In the genomic region with DNA sequence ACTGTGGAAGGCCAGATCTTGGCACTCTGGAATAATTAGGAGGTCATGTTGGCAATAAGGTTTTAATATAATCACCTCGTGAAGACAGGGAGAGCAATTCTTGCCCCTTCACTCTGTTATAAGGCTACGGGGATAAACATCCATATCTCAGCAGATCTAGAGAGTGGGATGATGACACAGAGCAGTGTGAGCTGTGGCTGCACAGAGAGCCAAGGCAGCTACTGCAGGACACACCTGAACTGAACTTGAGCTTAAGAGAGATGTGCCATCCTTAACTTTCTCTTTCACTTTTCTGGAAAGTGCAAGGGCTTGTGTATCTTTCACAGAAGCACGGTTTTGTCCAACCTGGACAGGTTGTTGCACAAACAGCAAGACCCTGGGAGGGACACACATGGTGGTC, we compare ENCODE assay signal across 18 cellular contexts.
A peak's percentile ranks its signal among the peaks of the same experiment; 100 is the strongest.
DNase-seq lines count a peak whose midpoint lies in the region; ATAC-seq, FAIRE-seq and TF ChIP-seq lines count a peak whose summit lies in the region.
"Had no signal": no experiment of that assay in that cellular context is flagged by ENCODE, and none has a peak within 500 bp of the region (broad histone marks: within the 10 kb centered on the region; RNA-seq: fewer than 3 reads in every experiment).

No MANE protein-coding gene starts in this region.

- in situ Hi-C loops in HepG2 (cut with HindIII; ENCODE audit: extremely low pct_ligation_motif_present, low pct_unique_long_range_greater_than_20kb) = no loop called here
- in situ Hi-C loops in HAP-1 (cut with MboI; ENCODE audit: low sequenced_read_pairs) = no loop called here

- H3K9me2 ChIP-seq in PC-9 (ENCODE audit: insufficient read depth) = no peaks in the 10 kb centered on the region

- H3K79me1 ChIP-seq in trophoblast cell (ENCODE audit: low read length) = no peaks in the 10 kb centered on the region

- peak; percentile 51; the same call in 2 of the 3 replicates for ATAC-seq in HepG2
- no peak for ATAC-seq in right lobe of liver
- peak; percentile 50 for ATAC-seq in T-helper 17 cell
- peak; percentile 44 for ATAC-seq in naive thymus-derived CD4-positive, alpha-beta T cell
- ATAC-seq: GM12878, WTC11 had no signal

- POLR2A ChIA-PET in HepG2 (lab: Yijun Ruan, JAX) = no interaction called here
- POLR2A ChIA-PET in naive thymus-derived CD4-positive, alpha-beta T cell (lab: Charles Lee) = no interaction called here
- POLR2A ChIA-PET in PC-9 (lab: Charles Lee; ENCODE audit: unreplicated experiment) = no interaction called here

- TF ChIP-seq EP300 in HepG2 (IDR thresholded peaks at IDR 0.05; ENCODE audit: low read depth in 2 of 2, low read length in 2 of 2) (no peak), HepG2 (CRISPR knock-in tag; IDR thresholded peaks at IDR 0.05; ENCODE audit: borderline replicate concordance) (no peak)

- DNase-seq in HepG2 (ENCODE audit: low spot score) (no peak), right lobe of liver (no peak), M059J (ENCODE audit: low read depth) (peak; percentile 7), T-helper 17 cell (no peak), HAP-1 (ENCODE audit: low spot score in 2 of 2) (no peak), trophoblast cell (no peak), PC-9 (no peak)
- DNase-seq in naive thymus-derived CD4-positive, alpha-beta T cell = no peak
- DNase-seq: activated CD8-positive, alpha-beta memory T cell treated with anti-CD3 and anti-CD28 coated beads, Interleukin-2, amount 50 U/mL, for 4 hours; activated naive CD4-positive, alpha-beta T cell treated with anti-CD3 and anti-CD28 coated beads for 36 hours; COR-L47; DMS79 treated with DMSO at 0.1 percent for 48 hours; naive B cell; retina had no signal

- no peak overlapping the region for H2BK5ac ChIP-seq in trophoblast cell (ENCODE audit: low read depth, low read length, poor library complexity)

- H4K20me1 ChIP-seq in HepG2 (ENCODE audit: insufficient read depth, low read length) = no peaks in the 10 kb centered on the region
- H4K20me1 ChIP-seq in PC-9 (ENCODE audit: insufficient read depth) = no peaks in the 10 kb centered on the region

- no peaks in the 10 kb centered on the region for H3K36me3 ChIP-seq in HepG2 (replicated peaks in 1 of 2; ENCODE audit: control insufficient read depth in 1 of 2, insufficient read depth in 2 of 2, low read length in 2 of 2)
- no peaks in the 10 kb centered on the region for H3K36me3 ChIP-seq in right lobe of liver
- no peaks in the 10 kb centered on the region for H3K36me3 ChIP-seq in naive thymus-derived CD4-positive, alpha-beta T cell (ENCODE audit: control insufficient read depth in 2 of 3, insufficient read depth in 3 of 3, low read length in 3 of 3)
- H3K36me3 ChIP-seq in HAP-1 (replicated peaks) = no peaks in the 10 kb centered on the region
- H3K36me3 ChIP-seq in trophoblast cell (ENCODE audit: control insufficient read depth in 1 of 2, insufficient read depth in 2 of 2, low read length in 2 of 2) = no peaks in the 10 kb centered on the region
- H3K36me3 ChIP-seq in PC-9 (ENCODE audit: low read depth) = no peaks in the 10 kb centered on the region

- H3K4me2 ChIP-seq in HepG2 (ENCODE audit: low read depth, low read length) = peak overlapping the region; percentile 40; the same call in 1 of the 2 replicates
- H3K4me2 ChIP-seq in trophoblast cell (ENCODE audit: low read length) = no peak overlapping the region
- no peak overlapping the region for H3K4me2 ChIP-seq in PC-9

- no peak overlapping the region for H2AFZ ChIP-seq in HepG2 (ENCODE audit: low read length)
- H2AFZ ChIP-seq in trophoblast cell (ENCODE audit: insufficient read depth, low read length, poor library complexity) = no peak overlapping the region
- H2AFZ ChIP-seq in PC-9 = no peak overlapping the region

- no peak overlapping the region for H3K23ac ChIP-seq in trophoblast cell (ENCODE audit: low read length)

- FAIRE-seq in HepG2 (lab: Jason Lieb, UNC) = no peak
- FAIRE-seq: GM12878 had no signal

- no TSS peak for BruUV-seq in HepG2 (replicated peaks; lab: Mats Ljungman, UMichigan)
- no TSS peak for BruUV-seq in PC-9 (replicated peaks; lab: Mats Ljungman, UMichigan)

- H3K9ac ChIP-seq in HepG2 (ENCODE audit: insufficient read depth, low read depth, low read length) (no peak overlapping the region), trophoblast cell (ENCODE audit: low read length) (no peak overlapping the region)

- H3K9me3 ChIP-seq in HepG2 (ENCODE audit: low read length) (no peaks in the 10 kb centered on the region), right lobe of liver (no peaks in the 10 kb centered on the region), T-helper 17 cell (ENCODE audit: control insufficient read depth, low read length, poor library complexity, severe bottlenecking) (no peaks in the 10 kb centered on the region), HAP-1 (no peaks in the 10 kb centered on the region), trophoblast cell (ENCODE audit: insufficient read depth, low read depth, low read length) (no peaks in the 10 kb centered on the region), PC-9 (ENCODE audit: insufficient read depth, low read depth) (no peaks in the 10 kb centered on the region)
- no peaks in the 10 kb centered on the region for H3K9me3 ChIP-seq in naive thymus-derived CD4-positive, alpha-beta T cell (ENCODE audit: control insufficient read depth in 2 of 3, low read length in 3 of 3)

- H3K27me3 ChIP-seq in HepG2 (ENCODE audit: control insufficient read depth in 1 of 2, insufficient read depth in 2 of 2, low read length in 2 of 2) = peaks cover 0 to 6% of the 10 kb centered on the region in 2 experiments; a peak in 1 of 5 replicates
- H3K27me3 ChIP-seq in right lobe of liver = no peaks in the 10 kb centered on the region
- no peaks in the 10 kb centered on the region for H3K27me3 ChIP-seq in naive thymus-derived CD4-positive, alpha-beta T cell (ENCODE audit: control insufficient read depth in 2 of 2, insufficient read depth in 2 of 2, low read length in 2 of 2)
- no peaks in the 10 kb centered on the region for H3K27me3 ChIP-seq in HAP-1 (ENCODE audit: low read depth)
- H3K27me3 ChIP-seq in trophoblast cell (ENCODE audit: insufficient read depth, low read length) = no peaks in the 10 kb centered on the region
- no peaks in the 10 kb centered on the region for H3K27me3 ChIP-seq in PC-9 (ENCODE audit: insufficient read depth, low read depth)

- H3K14ac ChIP-seq in trophoblast cell (ENCODE audit: low read length) = no peak overlapping the region

- H3K4me3 Mint-ChIP-seq in T-helper 17 cell = peak overlapping the region; percentile 42
- peak overlapping the region in 4 of 10 donors; percentile 35 to 70 (median 46) for H3K4me3 Mint-ChIP-seq in naive thymus-derived CD4-positive, alpha-beta T cell
- H3K4me3 Mint-ChIP-seq: activated naive CD4-positive, alpha-beta T cell treated with anti-CD3 and anti-CD28 coated beads for 36 hours; central memory CD8-positive, alpha-beta T cell; naive B cell; type B pancreatic cell; WTC11 had no signal

- H3K4me1 ChIP-seq in HepG2 (ENCODE audit: insufficient read depth, low read length) = no peaks in the 10 kb centered on the region
- no peaks in the 10 kb centered on the region for H3K4me1 ChIP-seq in right lobe of liver
- H3K4me1 ChIP-seq in naive thymus-derived CD4-positive, alpha-beta T cell (ENCODE audit: control insufficient read depth in 2 of 2, insufficient read depth in 2 of 2, low read length in 2 of 2) = peaks cover 0 to 6% of the 10 kb centered on the region in 2 donors
- no peaks in the 10 kb centered on the region for H3K4me1 ChIP-seq in HAP-1
- H3K4me1 ChIP-seq in trophoblast cell (ENCODE audit: control insufficient read depth in 1 of 2, insufficient read depth in 2 of 2, low read length in 2 of 2) = no peaks in the 10 kb centered on the region
- no peaks in the 10 kb centered on the region for H3K4me1 ChIP-seq in PC-9 (replicated peaks; ENCODE audit: insufficient read depth)

- H3K4ac ChIP-seq in trophoblast cell (ENCODE audit: low read depth, low read length) = no peak overlapping the region

- no peaks in the 10 kb centered on the region for H3K36me3 Mint-ChIP-seq in T-helper 17 cell (ENCODE audit: low read depth)
- H3K36me3 Mint-ChIP-seq in naive thymus-derived CD4-positive, alpha-beta T cell = peaks cover 0 to 10% (median 0%) of the 10 kb centered on the region in 5 donors
- H3K36me3 Mint-ChIP-seq: naive B cell, type B pancreatic cell, WTC11 had no signal

- 30% methylated on average over 3 of the region's 3 CpGs for WGBS in HepG2 (ENCODE audit: low lambda C conversion rate)
- WGBS in right lobe of liver (ENCODE audit: insufficient coverage, low coverage, low lambda C conversion rate, missing lambda C conversion rate) = no CpG with 5 or more reads among the region's 3 CpGs
- WGBS in trophoblast cell (ENCODE audit: extremely low coverage, insufficient coverage, insufficient read length) = no CpG with 5 or more reads among the region's 3 CpGs

- no peak overlapping the region for H3K18ac ChIP-seq in trophoblast cell (ENCODE audit: low read length)

- H3F3A ChIP-seq in PC-9 (ENCODE audit: insufficient read depth, low read depth) = no peaks in the 10 kb centered on the region

- CTCF ChIA-PET in HepG2 (lab: Yijun Ruan, JAX; ENCODE audit: low intra/inter-chr PET ratio, low total read pairs) (no interaction called here), PC-9 (lab: Charles Lee) (no interaction called here)
- CTCF ChIA-PET in naive thymus-derived CD4-positive, alpha-beta T cell (lab: Charles Lee) = no interaction called here

- no peak overlapping the region for H4K12ac ChIP-seq in trophoblast cell (ENCODE audit: low read depth, low read length)

- intact Hi-C loops in HepG2 (cut with micrococcal nuclease; ENCODE audit: unreplicated experiment) (no loop called here), right lobe of liver (cut with DNase I) (no loop called here), PC-9 (cut with micrococcal nuclease; ENCODE audit: unreplicated experiment) (no loop called here)
- intact Hi-C loops in naive thymus-derived CD4-positive, alpha-beta T cell (cut with micrococcal nuclease) = no loop called here

- H4K8ac ChIP-seq in trophoblast cell (ENCODE audit: low read depth, low read length) = no peak overlapping the region

- H3K9me3 Mint-ChIP-seq in naive thymus-derived CD4-positive, alpha-beta T cell = no peaks in the 10 kb centered on the region
- H3K9me3 Mint-ChIP-seq: activated naive CD4-positive, alpha-beta T cell treated with anti-CD3 and anti-CD28 coated beads for 36 hours; central memory CD8-positive, alpha-beta T cell; naive B cell; type B pancreatic cell; WTC11 had no signal

- H2BK12ac ChIP-seq in trophoblast cell (ENCODE audit: low read length) = no peak overlapping the region

- H2AK5ac ChIP-seq in trophoblast cell (ENCODE audit: low read length) = no peak overlapping the region

- TF ChIP-seq POLR2A in HepG2 (IDR thresholded peaks at IDR 0.05; ENCODE audit: insufficient read depth in 1 of 2, low read depth in 2 of 2, low read length in 2 of 2) = no peak
- TF ChIP-seq POLR2A in right lobe of liver (IDR thresholded peaks at IDR 0.05) = no peak

- H3K27ac ChIP-seq in HepG2 (ENCODE audit: extremely low read length, insufficient read depth, low read length) = no peak overlapping the region
- H3K27ac ChIP-seq in right lobe of liver = no peak overlapping the region
- H3K27ac ChIP-seq in naive thymus-derived CD4-positive, alpha-beta T cell (ENCODE audit: low read depth, low read length) = no peak overlapping the region
- H3K27ac ChIP-seq in trophoblast cell (ENCODE audit: low read depth, low read length) = no peak overlapping the region
- H3K27ac ChIP-seq in PC-9 = no peak overlapping the region

- peaks cover 19% of the 10 kb centered on the region for H3K4me1 Mint-ChIP-seq in T-helper 17 cell
- H3K4me1 Mint-ChIP-seq in naive thymus-derived CD4-positive, alpha-beta T cell = peaks cover 22 to 40% (median 29%) of the 10 kb centered on the region in 7 donors
- H3K4me1 Mint-ChIP-seq: naive B cell, WTC11 had no signal

- no peak for TF ChIP-seq RAD21 in HepG2 (CRISPR knock-in tag; IDR thresholded peaks at IDR 0.05)

- H3K4me3 ChIP-seq in HepG2 (replicated peaks in 1 of 3; ENCODE audit: insufficient read depth in 1 of 3, low read depth in 2 of 3, low read length in 3 of 3) (no peak overlapping the region), right lobe of liver (no peak overlapping the region), HAP-1 (no peak overlapping the region), trophoblast cell (ENCODE audit: low read depth, low read length) (no peak overlapping the region), PC-9 (no peak overlapping the region)
- H3K4me3 ChIP-seq in naive thymus-derived CD4-positive, alpha-beta T cell (ENCODE audit: low read length) = no peak overlapping the region
- H3K4me3 ChIP-seq: GM12878 had no signal

- no peaks in the 10 kb centered on the region for H3K79me2 ChIP-seq in HepG2 (ENCODE audit: insufficient read depth, low read length)
- no peaks in the 10 kb centered on the region for H3K79me2 ChIP-seq in trophoblast cell (ENCODE audit: control insufficient read depth, insufficient read depth, low read length, poor library complexity)
- H3K79me2 ChIP-seq in PC-9 (ENCODE audit: low read depth) = no peaks in the 10 kb centered on the region

- TF ChIP-seq CTCF in HepG2 (CRISPR knock-in tag; IDR thresholded peaks at IDR 0.05) (no peak), right lobe of liver (IDR thresholded peaks at IDR 0.05) (no peak), PC-9 (conservative IDR thresholded peaks at IDR 0.05) (no peak)

- H3K27ac Mint-ChIP-seq in T-helper 17 cell = peak overlapping the region; percentile 73
- peak overlapping the region in 6 of 9 donors; percentile 14 to 72 (median 38) for H3K27ac Mint-ChIP-seq in naive thymus-derived CD4-positive, alpha-beta T cell
- H3K27ac Mint-ChIP-seq: activated naive CD4-positive, alpha-beta T cell treated with anti-CD3 and anti-CD28 coated beads for 36 hours; naive B cell; type B pancreatic cell; WTC11 had no signal

- no peak overlapping the region for H4K91ac ChIP-seq in trophoblast cell (ENCODE audit: low read depth, low read length)

- no peaks in the 10 kb centered on the region for H3K27me3 Mint-ChIP-seq in T-helper 17 cell
- H3K27me3 Mint-ChIP-seq in naive thymus-derived CD4-positive, alpha-beta T cell = peaks cover 0 to 3% (median 0%) of the 10 kb centered on the region in 5 donors

- H2BK120ac ChIP-seq in trophoblast cell (ENCODE audit: insufficient read depth, low read length, poor library complexity) = no peak overlapping the region

Comparison
In these comparisons a context has a peak if more than half of its experiments do, and no peak if none do; other contexts are left out.
1. ATAC-seq: peak in HepG2 (single experiment), T-helper 17 cell (single experiment) and naive thymus-derived CD4-positive, alpha-beta T cell (single experiment); none in right lobe of liver (0 of 4).